Comparison of ENCODE assay signal across 8 cellular contexts in genomic region chr4:143558823-143559756, GRCh38. TPM values are rescaled to one million over a fixed set of nuclear protein-coding genes. Genes with fewer than 3 reads are reported as not detected.
A peak's percentile ranks its signal among the peaks of the same experiment; 100 is the strongest.
DNase-seq lines count a peak whose midpoint lies in the region; ATAC-seq and TF ChIP-seq lines count a peak whose summit lies in the region.

No MANE protein-coding gene starts in this region.

- H3K9me3 ChIP-seq in esophagus muscularis mucosa = no peaks in the 10 kb centered on the region
- no peaks in the 10 kb centered on the region for H3K9me3 ChIP-seq in mucosa of stomach (ENCODE audit: control insufficient read depth, low read length)

- H3K27me3 ChIP-seq in esophagus muscularis mucosa (no peaks in the 10 kb centered on the region), mucosa of stomach (ENCODE audit: control insufficient read depth, insufficient read depth, low read length) (no peaks in the 10 kb centered on the region)

- TF ChIP-seq EP300 in esophagus muscularis mucosa (IDR thresholded peaks at IDR 0.05) = no peak

- peak; percentile 47 to 58 (median 55) for TF ChIP-seq CTCF in esophagus muscularis mucosa (IDR thresholded peaks at IDR 0.05)

- H3K4me1 ChIP-seq in esophagus muscularis mucosa (peaks cover 8 to 18% (median 12%) of the 10 kb centered on the region in 4 donors), mucosa of stomach (ENCODE audit: control insufficient read depth, insufficient read depth, low read length) (peaks cover 5% of the 10 kb centered on the region)

- H3K4me3 ChIP-seq in esophagus muscularis mucosa (peak overlapping the region; percentile 60 to 70 (median 67)), mucosa of stomach (ENCODE audit: low read length) (peak overlapping the region; percentile 52)

- peaks cover 0 to 17% (median 4%) of the 10 kb centered on the region in 4 donors for H3K36me3 ChIP-seq in esophagus muscularis mucosa
- no peaks in the 10 kb centered on the region for H3K36me3 ChIP-seq in mucosa of stomach (ENCODE audit: control insufficient read depth, insufficient read depth, low read length)

- peak overlapping the region; percentile 65 for H3K9ac ChIP-seq in mucosa of stomach (ENCODE audit: low read length)

- TF ChIP-seq POLR2A in esophagus muscularis mucosa (IDR thresholded peaks at IDR 0.05; ENCODE audit: low read depth) = no peak

- intact Hi-C loops in esophagus muscularis mucosa (cut with DNase I) = no loop called here

- peak; percentile 66 for ATAC-seq in GM18870 (IDR thresholded peaks at IDR 0.05; ENCODE audit: unreplicated experiment)
- peak; percentile 90 for ATAC-seq in HG03196 (IDR thresholded peaks at IDR 0.05; ENCODE audit: unreplicated experiment)

- 4% methylated on average over 26 of the region's 57 CpGs for WGBS in esophagus muscularis mucosa

- DNase-seq in AG08395 (ENCODE audit: low spot score) (peak; percentile 76), NCI-H774 (lab: John Stamatoyannopoulos, UW) (peak; percentile 69), esophagus muscularis mucosa (ENCODE audit: extremely low spot score) (no peak)
- DNase-seq in activated T-cell treated with anti-CD3 and anti-CD28 coated beads, Interleukin-2, amount 50 U/mL, for 1 hour = peak; percentile 73
- peak; percentile 56 to 64 for DNase-seq in stimulated activated CD8-positive, alpha-beta memory T cell treated with anti-CD3 and anti-CD28 coated beads, Interleukin-7, amount 100 ng/mL, for 4 hours (ENCODE audit: low read depth in 2 of 2)

- H3K27ac ChIP-seq in esophagus muscularis mucosa (replicated peaks in 1 of 4) = peak overlapping the region; percentile 61 to 82 (median 75)

RNA-seq across cellular contexts. Expression of gene SMARCA5, which starts 45.6 kb away (rescaled TPM):
- total RNA-seq in esophagus muscularis mucosa = 10 to 100 TPM; 38.0 to 59.8 (median 46.3) TPM
